Comparison of ENCODE assay signal across 29 cellular contexts in genomic region chr22:17313591-17313990, GRCh38. TPM values are rescaled to one million over a fixed set of nuclear protein-coding genes. Genes with fewer than 3 reads are reported as not detected.
"Had no signal": no experiment of that assay in that cellular context is flagged by ENCODE, and none has a peak within 500 bp of the region (broad histone marks: within the 10 kb centered on the region; RNA-seq: fewer than 3 reads in every experiment).

No MANE protein-coding gene starts in this region.

- H3K79me2 ChIP-seq: parathyroid adenoma had no signal

- H3K4me1 Mint-ChIP-seq: natural killer cell had no signal

- H3K9me3 Mint-ChIP-seq: natural killer cell, neural crest cell had no signal

- H3K9ac ChIP-seq: parathyroid adenoma had no signal

- H3K4me3 Mint-ChIP-seq: natural killer cell, neural crest cell had no signal

- H3K4me1 ChIP-seq: esophagus squamous epithelium, heart right ventricle, left lung, parathyroid adenoma, prostate gland, right atrium auricular region, tibial nerve, uterus had no signal

- H3K36me3 ChIP-seq: esophagus squamous epithelium, heart right ventricle, left lung, prostate gland, right atrium auricular region, thoracic aorta, tibial nerve, upper lobe of left lung, uterus had no signal

- H3K9me3 ChIP-seq: esophagus squamous epithelium, heart right ventricle, left lung, prostate gland, right atrium auricular region, thoracic aorta, tibial nerve, upper lobe of left lung, uterus had no signal

- H3K27ac ChIP-seq: coronary artery, esophagus squamous epithelium, heart right ventricle, left lung, parathyroid adenoma, prostate gland, right atrium auricular region, thoracic aorta, tibial nerve, upper lobe of left lung, uterus had no signal

- H3K27me3 ChIP-seq: left lung, right atrium auricular region, tibial nerve, upper lobe of left lung, uterus had no signal

- H3K4me3 ChIP-seq: coronary artery, esophagus squamous epithelium, heart right ventricle, left lung, prostate gland, right atrium auricular region, smooth muscle cell, thoracic aorta, tibial nerve, upper lobe of left lung, uterus had no signal

- H3K36me3 Mint-ChIP-seq: natural killer cell had no signal

- FAIRE-seq: endothelial cell of umbilical vein, kidney had no signal

- ATAC-seq: heart right ventricle, left lung, natural killer cell, sciatic nerve had no signal

- H3K27ac Mint-ChIP-seq: natural killer cell had no signal

- DNase-seq: dermis blood vessel endothelial cell; effector memory CD4-positive, alpha-beta T cell; esophagus squamous epithelium; foreskin melanocyte; glutamatergic neuron; heart right ventricle; hippocampal formation; kidney; left lung; mammary epithelial cell; natural killer cell; stimulated activated CD4-positive, alpha-beta T cell treated with anti-CD3 and anti-CD28 coated beads, Interleukin-12 subunit alpha, Interleukin-12 subunit beta, amount 100 ng/mL, for 4 hours; stimulated activated CD4-positive, alpha-beta T cell treated with anti-CD3 and anti-CD28 coated beads, Interleukin-1b, Interleukin-23, amount 100 ng/mL, for 48 hours; stimulated activated CD4-positive, alpha-beta T cell treated with anti-CD3 and anti-CD28 coated beads, Interleukin-4, amount 100 ng/mL, for 1 hour; stimulated activated CD8-positive, alpha-beta memory T cell treated with anti-CD3 and anti-CD28 coated beads, Interleukin-4, amount 100 ng/mL, for 48 hours; stimulated activated naive CD4-positive, alpha-beta T cell treated with Interleukin-2 at 50 U/mL for 16 hours; upper lobe of left lung; uterus had no signal

- H2AFZ ChIP-seq: parathyroid adenoma had no signal

- H3K4me2 ChIP-seq: smooth muscle cell had no signal

RNA-seq across cellular contexts. Expression of gene CECR2, which starts 55.7 kb away (rescaled TPM):
- total RNA-seq: endothelial cell of umbilical vein, osteoblast had no signal
